Comparison of ENCODE assay signal across 9 cellular contexts in the genomic region with DNA sequence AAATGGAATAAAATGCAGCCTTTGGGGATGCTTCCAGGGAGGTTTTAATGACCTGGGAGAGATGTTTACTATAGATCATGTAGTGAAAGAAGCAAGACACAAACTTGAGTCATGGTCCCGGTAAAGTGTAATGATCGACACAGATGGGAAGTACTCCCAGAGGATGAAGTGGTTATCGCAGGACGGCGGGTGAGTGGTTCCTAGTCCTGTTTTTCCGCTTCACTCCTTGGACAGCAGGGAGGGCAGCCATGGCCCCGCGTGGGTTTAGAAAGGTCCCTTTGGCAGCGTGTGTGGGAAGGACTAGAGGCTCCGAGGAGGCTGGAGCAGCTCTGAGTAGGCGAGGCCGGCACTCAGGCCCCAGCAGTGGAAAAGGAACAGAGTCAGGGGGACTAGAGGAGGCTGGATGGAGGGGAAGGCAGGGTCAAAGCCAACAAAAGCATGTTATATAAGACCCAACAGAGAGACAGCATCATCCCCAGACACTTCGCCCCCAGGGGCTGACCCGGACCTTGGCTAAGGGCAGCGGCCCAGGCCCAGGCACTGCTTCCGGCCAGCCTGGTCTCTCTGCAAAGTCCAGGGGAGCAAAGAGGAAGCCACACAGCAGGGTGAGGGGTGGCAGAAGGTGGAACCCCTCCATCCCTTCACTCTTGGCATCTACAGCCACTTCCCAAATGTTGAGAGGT. TPM values are rescaled to one million over a fixed set of nuclear protein-coding genes. Genes with fewer than 3 reads are reported as not detected.
DNase-seq lines count a peak whose midpoint lies in the region; ATAC-seq, FAIRE-seq and TF ChIP-seq lines count a peak whose summit lies in the region.
"Had no signal": no experiment of that assay in that cellular context is flagged by ENCODE, and none has a peak within 500 bp of the region (broad histone marks: within the 10 kb centered on the region; RNA-seq: fewer than 3 reads in every experiment).

No MANE protein-coding gene starts in this region.

- no peak overlapping the region for H2AFZ ChIP-seq in HepG2 (ENCODE audit: low read length)

- no peak overlapping the region for H3K27ac ChIP-seq in HepG2 (ENCODE audit: extremely low read length, insufficient read depth, low read length)
- H3K27ac ChIP-seq in transverse colon: peak overlapping the region; percentile 82 to 97 (median 86)

- no peak overlapping the region for H3K4me2 ChIP-seq in HepG2 (ENCODE audit: low read depth, low read length)

- no TSS peak for BruUV-seq in HepG2 (replicated peaks; lab: Mats Ljungman, UMichigan)

- no peak overlapping the region for H3K4me3 ChIP-seq in MG63
- H3K4me3 ChIP-seq in HepG2 (replicated peaks in 1 of 3; ENCODE audit: insufficient read depth in 1 of 3, low read depth in 2 of 3, low read length in 3 of 3): no peak overlapping the region
- H3K4me3 ChIP-seq in transverse colon: no peak overlapping the region

- peak; percentile 34 for TF ChIP-seq CTCF in chondrocyte (IDR thresholded peaks at IDR 0.05)
- TF ChIP-seq CTCF in HepG2 (CRISPR knock-in tag; IDR thresholded peaks at IDR 0.05): no peak
- peak in 1 of 5 experiments; percentile 25 for TF ChIP-seq CTCF in transverse colon (IDR thresholded peaks at IDR 0.05)

- DNase-seq in MG63: peak; percentile 41
- DNase-seq in chondrocyte (ENCODE audit: low spot score): no peak
- no peak for DNase-seq in HepG2 (ENCODE audit: low spot score)
- no peak for DNase-seq in transverse colon
- no peak for DNase-seq in effector CD4-positive, alpha-beta T cell
- no peak for DNase-seq in NCI-H82 (lab: John Stamatoyannopoulos, UW)
- DNase-seq in superior temporal gyrus (ENCODE audit: extremely low spot score): no peak
- DNase-seq: activated naive CD4-positive, alpha-beta T cell treated with anti-CD3 and anti-CD28 coated beads, Interleukin-2, amount 50 U/mL, for 16 hours; RPMI8226 had no signal

- no peak overlapping the region for H3K9ac ChIP-seq in HepG2 (ENCODE audit: insufficient read depth, low read depth, low read length)

- peaks cover 55% of the 10 kb centered on the region for H3K4me1 ChIP-seq in HepG2 (ENCODE audit: insufficient read depth, low read length)
- peaks cover 45 to 78% (median 66%) of the 10 kb centered on the region in 4 donors for H3K4me1 ChIP-seq in transverse colon

- no peaks in the 10 kb centered on the region for H3K27me3 Mint-ChIP-seq in chondrocyte (ENCODE audit: low read depth)

- intact Hi-C loops in HepG2 (cut with micrococcal nuclease; ENCODE audit: unreplicated experiment): no loop called here
- intact Hi-C loops in transverse colon (cut with DNase I; ENCODE audit: low total_unique reads): no loop called here

- H3K36me3 ChIP-seq in MG63 (peaks cover 74% of the 10 kb centered on the region), HepG2 (replicated peaks in 1 of 2; ENCODE audit: control insufficient read depth in 1 of 2, insufficient read depth in 2 of 2, low read length in 2 of 2) (peaks cover 21 to 24% of the 10 kb centered on the region in 2 experiments; a peak in 4 of 5 replicates), transverse colon (no peaks in the 10 kb centered on the region)

- FAIRE-seq in HepG2 (lab: Jason Lieb, UNC): no peak

- ATAC-seq in HepG2: no peak

- H3K27me3 ChIP-seq in MG63 (no peaks in the 10 kb centered on the region), HepG2 (ENCODE audit: control insufficient read depth in 1 of 2, insufficient read depth in 2 of 2, low read length in 2 of 2) (no peaks in the 10 kb centered on the region; a peak in 1 of 5 replicates), transverse colon (no peaks in the 10 kb centered on the region)

- H3K27ac Mint-ChIP-seq in chondrocyte (ENCODE audit: unreplicated experiment): peak overlapping the region; percentile 98

- POLR2A ChIA-PET in HepG2 (lab: Yijun Ruan, JAX): no interaction called here

- peak overlapping the region; percentile 44 for H3K4me3 Mint-ChIP-seq in chondrocyte (ENCODE audit: unreplicated experiment)

- H3K79me2 ChIP-seq in HepG2 (ENCODE audit: insufficient read depth, low read length): peaks cover 56% of the 10 kb centered on the region

- CTCF ChIA-PET in HepG2 (lab: Yijun Ruan, JAX; ENCODE audit: low intra/inter-chr PET ratio, low total read pairs): no interaction called here

- 95% methylated on average over 15 of the region's 16 CpGs for WGBS in HepG2 (ENCODE audit: low lambda C conversion rate)
- 56 to 66% methylated on average over 5 to 16 of the region's 16 CpGs for WGBS in transverse colon (ENCODE audit: low coverage in 1 of 2), 2 donors

- no peak for TF ChIP-seq POLR2A in HepG2 (IDR thresholded peaks at IDR 0.05; ENCODE audit: insufficient read depth in 1 of 2, low read depth in 2 of 2, low read length in 2 of 2)
- no peak for TF ChIP-seq POLR2A in transverse colon (IDR thresholded peaks at IDR 0.05)

- no peaks in the 10 kb centered on the region for H3K9me3 ChIP-seq in MG63
- H3K9me3 ChIP-seq in HepG2 (ENCODE audit: low read length): no peaks in the 10 kb centered on the region
- H3K9me3 ChIP-seq in transverse colon: no peaks in the 10 kb centered on the region

- TF ChIP-seq EP300 in HepG2 (IDR thresholded peaks at IDR 0.05; ENCODE audit: low read depth in 2 of 2, low read length in 2 of 2) (no peak), HepG2 (CRISPR knock-in tag; IDR thresholded peaks at IDR 0.05; ENCODE audit: borderline replicate concordance) (no peak), transverse colon (IDR thresholded peaks at IDR 0.05; ENCODE audit: low read depth) (no peak)

- in situ Hi-C loops in HepG2 (cut with HindIII; ENCODE audit: extremely low pct_ligation_motif_present, low pct_unique_long_range_greater_than_20kb): no loop called here
- in situ Hi-C loops in transverse colon (cut with MboI; ENCODE audit: low pct_ligation_motif_present in 1 of 4, low pct_unique_long_range_greater_than_20kb in 1 of 4, low sequenced_read_pairs in 3 of 4): no loop called here

- no peaks in the 10 kb centered on the region for H3K9me3 Mint-ChIP-seq in chondrocyte (ENCODE audit: low read depth)

- peaks cover 5% of the 10 kb centered on the region for H3K36me3 Mint-ChIP-seq in chondrocyte (ENCODE audit: low read depth)

- H4K20me1 ChIP-seq in HepG2 (ENCODE audit: insufficient read depth, low read length): peaks cover 25% of the 10 kb centered on the region

- peaks cover 84% of the 10 kb centered on the region for H3K4me1 Mint-ChIP-seq in chondrocyte (ENCODE audit: low read depth)

- TF ChIP-seq RAD21 in HepG2 (CRISPR knock-in tag; IDR thresholded peaks at IDR 0.05): no peak

TF ChIP-seq in HepG2, 621 proteins besides CTCF, POLR2A, EP300 and RAD21 (continues in another document):
- TF ChIP-seq, protein P1, sequence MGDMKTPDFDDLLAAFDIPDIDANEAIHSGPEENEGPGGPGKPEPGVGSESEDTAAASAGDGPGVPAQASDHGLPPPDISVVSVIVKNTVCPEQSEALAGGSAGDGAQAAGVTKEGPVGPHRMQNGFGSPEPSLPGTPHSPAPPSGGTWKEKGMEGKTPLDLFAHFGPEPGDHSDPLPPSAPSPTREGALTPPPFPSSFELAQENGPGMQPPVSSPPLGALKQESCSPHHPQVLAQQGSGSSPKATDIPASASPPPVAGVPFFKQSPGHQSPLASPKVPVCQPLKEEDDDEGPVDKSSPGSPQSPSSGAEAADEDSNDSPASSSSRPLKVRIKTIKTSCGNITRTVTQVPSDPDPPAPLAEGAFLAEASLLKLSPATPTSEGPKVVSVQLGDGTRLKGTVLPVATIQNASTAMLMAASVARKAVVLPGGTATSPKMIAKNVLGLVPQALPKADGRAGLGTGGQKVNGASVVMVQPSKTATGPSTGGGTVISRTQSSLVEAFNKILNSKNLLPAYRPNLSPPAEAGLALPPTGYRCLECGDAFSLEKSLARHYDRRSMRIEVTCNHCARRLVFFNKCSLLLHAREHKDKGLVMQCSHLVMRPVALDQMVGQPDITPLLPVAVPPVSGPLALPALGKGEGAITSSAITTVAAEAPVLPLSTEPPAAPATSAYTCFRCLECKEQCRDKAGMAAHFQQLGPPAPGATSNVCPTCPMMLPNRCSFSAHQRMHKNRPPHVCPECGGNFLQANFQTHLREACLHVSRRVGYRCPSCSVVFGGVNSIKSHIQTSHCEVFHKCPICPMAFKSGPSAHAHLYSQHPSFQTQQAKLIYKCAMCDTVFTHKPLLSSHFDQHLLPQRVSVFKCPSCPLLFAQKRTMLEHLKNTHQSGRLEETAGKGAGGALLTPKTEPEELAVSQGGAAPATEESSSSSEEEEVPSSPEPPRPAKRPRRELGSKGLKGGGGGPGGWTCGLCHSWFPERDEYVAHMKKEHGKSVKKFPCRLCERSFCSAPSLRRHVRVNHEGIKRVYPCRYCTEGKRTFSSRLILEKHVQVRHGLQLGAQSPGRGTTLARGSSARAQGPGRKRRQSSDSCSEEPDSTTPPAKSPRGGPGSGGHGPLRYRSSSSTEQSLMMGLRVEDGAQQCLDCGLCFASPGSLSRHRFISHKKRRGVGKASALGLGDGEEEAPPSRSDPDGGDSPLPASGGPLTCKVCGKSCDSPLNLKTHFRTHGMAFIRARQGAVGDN (CRISPR knock-in tag; IDR thresholded peaks at IDR 0.05): peak; percentile 33; the same call in 1 of the 2 replicates

RNA-seq across cellular contexts. Expression of gene STXBP1, which starts 49.1 kb away (rescaled TPM):
- total RNA-seq in MG63 (2014; rRNA removed; shearing (Covaris generic); ENCODE audit: low replicate concordance): 0.36 and 87.7 TPM in 2 replicates
- total RNA-seq in chondrocyte: 40.7 to 45.3 TPM (median 41.6 TPM) in 3 replicates
- 2.9 and 4.4 TPM in 2 replicates for total RNA-seq in HepG2 (2016; rRNA removed; fragmentation: Illumina TruSeq; extraction: Trizol)
- total RNA-seq in HepG2 (2016; cell fraction: cytosol; rRNA removed; fragmentation: Illumina TruSeq; extraction: Trizol; ENCODE audit: low read depth): 2.6 and 3.0 TPM in 2 replicates
- 2.7 and 5.6 TPM in 2 replicates for total RNA-seq in HepG2 (2016; cell fraction: insoluble cytoplasmic fraction; rRNA removed; fragmentation: Illumina TruSeq; extraction: Trizol)
- total RNA-seq in HepG2 (2016; cell fraction: membrane; rRNA removed; fragmentation: Illumina TruSeq; extraction: Trizol): 3.8 and 5.2 TPM in 2 replicates
- 2.6 and 3.7 TPM in 2 replicates for total RNA-seq in HepG2 (2016; cell fraction: nucleus; rRNA removed; fragmentation: Illumina TruSeq; extraction: Trizol)
- 2.9 and 4.1 TPM in 2 replicates for polyA plus RNA-seq in HepG2 (2011; rRNA removed)
- 2.4 and 5.1 TPM in 2 replicates for polyA plus RNA-seq in HepG2 (2011; cell fraction: cytosol; rRNA removed)
- 6.7 and 8.1 TPM in 2 replicates for polyA plus RNA-seq in HepG2 (2011; cell fraction: nucleus; rRNA removed)
- 5.9 and 8.8 TPM in 2 replicates for polyA plus RNA-seq in HepG2 (2012)
- 5.5 and 6.6 TPM in 2 replicates for polyA plus RNA-seq in HepG2 (2016; cell fraction: cytosol; fragmentation: Illumina TruSeq; extraction: Trizol; ENCODE audit: low read depth)
- polyA plus RNA-seq in HepG2 (2016; cell fraction: insoluble cytoplasmic fraction; fragmentation: Illumina TruSeq; extraction: Trizol; ENCODE audit: low read depth): 5.6 and 8.0 TPM in 2 replicates
- 6.0 and 6.1 TPM in 2 replicates for polyA plus RNA-seq in HepG2 (2016; cell fraction: membrane; fragmentation: Illumina TruSeq; extraction: Trizol; ENCODE audit: low read depth)
- polyA plus RNA-seq in HepG2 (2016; cell fraction: nucleus; fragmentation: Illumina TruSeq; extraction: Trizol; ENCODE audit: insufficient read depth, low read depth): 8.0 and 9.7 TPM in 2 replicates
- polyA minus RNA-seq in HepG2 (2011; rRNA and poly(A)+ RNA removed; ENCODE audit: low replicate concordance): 3.4 and 23.2 TPM in 2 replicates
- 4.3 and 8.2 TPM in 2 replicates for polyA minus RNA-seq in HepG2 (2011; cell fraction: cytosol; rRNA and poly(A)+ RNA removed)
- 3.6 and 7.6 TPM in 2 replicates for polyA minus RNA-seq in HepG2 (2011; cell fraction: nucleus; rRNA and poly(A)+ RNA removed)
- 100 to 1,000 TPM in 1 of 4 donors, 10 to 100 TPM in 2, 1 to 10 TPM in 1; 7.9 to 193 (median 13.3) TPM for total RNA-seq in transverse colon
